9 cellular contexts compared by ENCODE assay signal in the genomic region with DNA sequence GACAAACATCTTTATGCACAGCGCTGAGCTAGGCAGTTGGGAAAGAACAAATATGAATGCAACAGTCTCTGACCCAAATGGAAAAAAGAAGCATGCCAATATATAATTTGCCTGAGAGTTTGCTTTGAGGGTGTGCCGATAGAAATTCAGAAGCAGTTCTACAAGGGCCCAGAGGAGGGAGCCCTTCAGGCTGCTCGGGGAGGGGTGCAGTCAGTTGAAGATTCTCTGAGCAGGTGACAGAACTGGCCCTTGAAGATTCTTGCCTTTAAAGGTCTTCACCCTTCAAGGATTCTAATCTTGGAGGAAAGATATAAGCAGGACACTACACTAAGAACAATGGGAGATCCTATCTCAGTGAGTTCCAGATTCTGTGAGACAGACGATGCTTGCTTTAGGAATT. TPM values are rescaled to one million over a fixed set of nuclear protein-coding genes. Genes with fewer than 3 reads are reported as not detected.
DNase-seq lines count a peak whose midpoint lies in the region; ATAC-seq and TF ChIP-seq lines count a peak whose summit lies in the region.
"Had no signal": no experiment of that assay in that cellular context is flagged by ENCODE, and none has a peak within 500 bp of the region (broad histone marks: within the 10 kb centered on the region; RNA-seq: fewer than 3 reads in every experiment).

No MANE protein-coding gene starts in this region.

- ATAC-seq in HG03342 (IDR thresholded peaks at IDR 0.05; ENCODE audit: unreplicated experiment), result peak; percentile 58
- ATAC-seq in left colon, result peak; percentile 82
- no peak for ATAC-seq in GM21447 (IDR thresholded peaks at IDR 0.05; ENCODE audit: unreplicated experiment)
- no peak for ATAC-seq in CD4-positive, alpha-beta T cell (ENCODE audit: poor library complexity)

- H3K36me3 Mint-ChIP-seq in activated naive CD4-positive, alpha-beta T cell treated with anti-CD3 and anti-CD28 coated beads, Interleukin-2, amount 10 ng/mL, durations not matched to agents 7 days and 5 days, result no peaks in the 10 kb centered on the region
- no peaks in the 10 kb centered on the region for H3K36me3 Mint-ChIP-seq in CD4-positive, alpha-beta T cell (ENCODE audit: low read depth)

- H3K4me3 ChIP-seq in adipocyte (ENCODE audit: low read length), result no peak overlapping the region

- H3K27me3 ChIP-seq in adipocyte (replicated peaks; ENCODE audit: control insufficient read depth, insufficient read depth, low read length), result no peaks in the 10 kb centered on the region
- H3K27me3 ChIP-seq in CD4-positive, alpha-beta T cell (ENCODE audit: control insufficient read depth, insufficient read depth, low read length), result peaks cover 28% of the 10 kb centered on the region

- H3K4me1 Mint-ChIP-seq in activated naive CD4-positive, alpha-beta T cell treated with anti-CD3 and anti-CD28 coated beads, Interleukin-2, amount 10 ng/mL, durations not matched to agents 7 days and 5 days, result peaks cover 3% of the 10 kb centered on the region
- no peaks in the 10 kb centered on the region for H3K4me1 Mint-ChIP-seq in CD4-positive, alpha-beta T cell (ENCODE audit: low read depth)

- intact Hi-C loops in left colon (cut with DNase I, micrococcal nuclease), result loop anchor here in 1 of 2 donors (5.0 kb wide), 1 partner anchor 417 kb away; no protein-coding TSS in a partner anchor
- intact Hi-C loops in CD4-positive, alpha-beta T cell (cut with DNase I, micrococcal nuclease), result no loop called here

- no peak overlapping the region for H3K27ac Mint-ChIP-seq in activated naive CD4-positive, alpha-beta T cell treated with anti-CD3 and anti-CD28 coated beads, Interleukin-2, amount 10 ng/mL, durations not matched to agents 7 days and 5 days
- no peak overlapping the region for H3K27ac Mint-ChIP-seq in CD4-positive, alpha-beta T cell

- no peak overlapping the region for H3K9ac ChIP-seq in adipocyte (ENCODE audit: low read length)

- no peaks in the 10 kb centered on the region for H3K9me3 Mint-ChIP-seq in activated naive CD4-positive, alpha-beta T cell treated with anti-CD3 and anti-CD28 coated beads, Interleukin-2, amount 10 ng/mL, durations not matched to agents 7 days and 5 days
- no peaks in the 10 kb centered on the region for H3K9me3 Mint-ChIP-seq in CD4-positive, alpha-beta T cell

- CTCF ChIA-PET in activated naive CD4-positive, alpha-beta T cell treated with anti-CD3 and anti-CD28 coated beads, Interleukin-2, amount 10 ng/mL, durations not matched to agents 7 days and 5 days (lab: Charles Lee), result interaction anchor here (0.5 kb wide), 1 partner anchor 512 kb away, joined by 3 read pairs; no protein-coding TSS in a partner anchor
- CTCF ChIA-PET in CD4-positive, alpha-beta T cell (lab: Charles Lee), result no interaction called here

- no peaks in the 10 kb centered on the region for H3K36me3 ChIP-seq in adipocyte (ENCODE audit: control insufficient read depth, insufficient read depth, low read length, severe bottlenecking)

- peaks cover 36% of the 10 kb centered on the region for H3K27me3 Mint-ChIP-seq in activated naive CD4-positive, alpha-beta T cell treated with anti-CD3 and anti-CD28 coated beads, Interleukin-2, amount 10 ng/mL, durations not matched to agents 7 days and 5 days
- H3K27me3 Mint-ChIP-seq in CD4-positive, alpha-beta T cell, result peaks cover 75% of the 10 kb centered on the region

- H3K4me1 ChIP-seq in adipocyte (ENCODE audit: control insufficient read depth, insufficient read depth, low read length), result peaks cover 20% of the 10 kb centered on the region

- no peak for TF ChIP-seq CTCF in CD4-positive, alpha-beta T cell (IDR thresholded peaks at IDR 0.05)

- no peak overlapping the region for H3K27ac ChIP-seq in CD4-positive, alpha-beta T cell (ENCODE audit: low read depth, low read length)

- no peaks in the 10 kb centered on the region for H3K9me3 ChIP-seq in adipocyte (ENCODE audit: control insufficient read depth, low read length)
- H3K9me3 ChIP-seq in CD4-positive, alpha-beta T cell (ENCODE audit: control insufficient read depth, low read length), result no peaks in the 10 kb centered on the region

- POLR2A ChIA-PET in CD4-positive, alpha-beta T cell (lab: Charles Lee), result no interaction called here

- DNase-seq in NCI-H1417 (lab: John Stamatoyannopoulos, UW) (peak in 2 of 3 experiments; percentile 22 to 56), NCI-H1417 treated with DMSO at 0.1 percent for 48 hours (lab: John Stamatoyannopoulos, UW) (no peak), adipocyte (ENCODE audit: low read depth) (peak; percentile 37), left colon (peak in 1 of 2 donors; percentile 27)
- no peak for DNase-seq in activated naive CD4-positive, alpha-beta T cell treated with anti-CD3 and anti-CD28 coated beads, Interleukin-2, amount 10 ng/mL, durations not matched to agents 7 days and 5 days
- DNase-seq in CD4-positive, alpha-beta T cell, result no peak

- H3K4me3 Mint-ChIP-seq in activated naive CD4-positive, alpha-beta T cell treated with anti-CD3 and anti-CD28 coated beads, Interleukin-2, amount 10 ng/mL, durations not matched to agents 7 days and 5 days, result no peak overlapping the region
- H3K4me3 Mint-ChIP-seq in CD4-positive, alpha-beta T cell, result no peak overlapping the region

RNA-seq across cellular contexts. Expression of gene PAPPA, which starts 3.7 kb away (rescaled TPM):
- total RNA-seq in left colon, result 1 to 10 TPM in 1 of 2 donors, under 1 TPM in 1; 0.82 to 1.6 TPM
- total RNA-seq in CD4-positive, alpha-beta T cell, result under 1 TPM in 1 of 2 experiments, not detected in 1; 0.03 TPM
- total RNA-seq: activated CD8-positive, alpha-beta memory T cell treated with anti-CD3 and anti-CD28 coated beads for 36 hours had no signal

Comparison
In these comparisons a context has a peak if more than half of its experiments do, and no peak if none do; other contexts are left out.
1. DNase-seq: peak in NCI-H1417 (2 of 3) and adipocyte (single experiment); none in NCI-H1417 treated with DMSO at 0.1 percent for 48 hours (single experiment), activated naive CD4-positive, alpha-beta T cell treated with anti-CD3 and anti-CD28 coated beads, Interleukin-2, amount 10 ng/mL, durations not matched to agents 7 days and 5 days (single experiment) and CD4-positive, alpha-beta T cell (0 of 10).
2. ATAC-seq: peak in HG03342 (single experiment) and left colon (single experiment); none in GM21447 (single experiment) and CD4-positive, alpha-beta T cell (single experiment).